12 cellular contexts compared by ENCODE assay signal in genomic region chr9:17810293-17810692, GRCh38.
"Had no signal": no experiment of that assay in that cellular context is flagged by ENCODE, and none has a peak within 500 bp of the region (broad histone marks: within the 10 kb centered on the region; RNA-seq: fewer than 3 reads in every experiment).

No MANE protein-coding gene starts in this region.

- H3K4me1 Mint-ChIP-seq: T-cell had no signal

- ATAC-seq: Panc1, Right ventricle myocardium inferior, T-cell had no signal

- H3K4me3 Mint-ChIP-seq: T-cell had no signal

- H3K9me3 ChIP-seq: MG63, SJCRH30 had no signal

- H3K27ac ChIP-seq: KMS-11, PC-9, RWPE1, SJCRH30, SK-N-MC had no signal

- H3K9ac ChIP-seq: KMS-11 had no signal

- H3K4me3 ChIP-seq: MG63, PC-9, SJCRH30, SK-N-MC had no signal

- H3K36me3 ChIP-seq: MG63, SJCRH30 had no signal

- H2AFZ ChIP-seq: PC-9 had no signal

- H3K27ac Mint-ChIP-seq: T-cell had no signal

- H3K4me2 ChIP-seq: PC-9 had no signal

- H3K4me1 ChIP-seq: SJCRH30 had no signal

- H3K36me3 Mint-ChIP-seq: T-cell had no signal

- H3K27me3 ChIP-seq: SJCRH30 had no signal

- DNase-seq: NCI-H1436 treated with DMSO at 0.1 percent for 48 hours, NCI-H187 treated with DMSO at 0.1 percent for 48 hours, SIG-M5 had no signal
